12 cellular contexts compared by ENCODE assay signal in the genomic region with DNA sequence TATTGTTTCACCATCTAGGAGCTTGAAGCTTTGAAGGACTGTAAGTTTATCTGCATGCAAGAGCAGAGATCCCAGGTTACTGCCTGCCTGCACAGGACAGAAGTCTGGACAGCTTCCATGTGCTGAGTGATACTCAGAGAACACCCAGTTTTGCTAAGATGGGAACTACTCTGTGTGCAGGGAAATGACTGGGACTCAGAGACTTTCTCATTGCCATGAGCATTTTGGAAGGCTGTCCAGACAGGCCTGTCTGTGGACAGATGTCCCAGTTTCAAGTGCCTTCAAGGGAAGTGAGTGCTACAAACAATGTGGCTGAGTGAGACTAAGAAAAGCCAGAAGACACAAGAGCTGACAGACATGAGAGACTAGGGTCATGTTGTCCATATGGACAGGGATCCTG. TPM values are rescaled to one million over a fixed set of nuclear protein-coding genes. Genes with fewer than 3 reads are reported as not detected.
DNase-seq lines count a peak whose midpoint lies in the region; ATAC-seq, FAIRE-seq and TF ChIP-seq lines count a peak whose summit lies in the region.
"Had no signal": no experiment of that assay in that cellular context is flagged by ENCODE, and none has a peak within 500 bp of the region (broad histone marks: within the 10 kb centered on the region; RNA-seq: fewer than 3 reads in every experiment).

No MANE protein-coding gene starts in this region.

- H3K4me2 ChIP-seq in K562 (ENCODE audit: insufficient read depth, low read length) = no peak overlapping the region

- CTCF ChIA-PET in K562 (lab: Yijun Ruan, JAX; ENCODE audit: low intra/inter-chr PET ratio) = no interaction called here

- H3K4me1 ChIP-seq in K562 (replicated peaks in 1 of 2; ENCODE audit: control insufficient read depth in 2 of 2, insufficient read depth in 2 of 2, low read length in 2 of 2) (peaks cover 0 to 10% of the 10 kb centered on the region in 2 experiments; a peak in 2 of 5 replicates), cardiac muscle cell (ENCODE audit: low read depth) (no peaks in the 10 kb centered on the region), suprapubic skin (peaks cover 9% of the 10 kb centered on the region)

- POLR2A ChIA-PET in K562 (lab: Yijun Ruan, JAX) = interaction anchor here (0.5 to 2.3 kb wide), 4 partner anchors 20 to 94 kb away, joined by 3 to 6 read pairs (median 4); partner anchors contain the start of gene ZNF131

- H3K36me3 ChIP-seq in K562 (ENCODE audit: control insufficient read depth, insufficient read depth, low read length) = 0 out of 3 replicates have a peak, but pooled peaks cover 2% of the 10 kb centered on the region
- no peaks in the 10 kb centered on the region for H3K36me3 ChIP-seq in cardiac muscle cell
- H3K36me3 ChIP-seq in suprapubic skin = no peaks in the 10 kb centered on the region
- H3K36me3 ChIP-seq in H7 (replicated peaks; ENCODE audit: control insufficient read depth, insufficient read depth, low read length) = no peaks in the 10 kb centered on the region

- BruUV-seq in K562 (replicated peaks; lab: Mats Ljungman, UMichigan) = no TSS peak

- H3K9me3 ChIP-seq in K562 (replicated peaks; ENCODE audit: control insufficient read depth, insufficient read depth, low read depth, low read length) (peaks cover 4% of the 10 kb centered on the region; the same call in 1 of the 2 replicates), cardiac muscle cell (ENCODE audit: low read depth) (no peaks in the 10 kb centered on the region), suprapubic skin (no peaks in the 10 kb centered on the region)

- TF ChIP-seq EP300 in K562 (IDR thresholded peaks at IDR 0.05; ENCODE audit: low read length) (no peak), suprapubic skin (IDR thresholded peaks at IDR 0.05) (no peak)

- H4K20me1 ChIP-seq in K562 (replicated peaks; ENCODE audit: control insufficient read depth, insufficient read depth, low read length) = no peaks in the 10 kb centered on the region

- H3K79me2 ChIP-seq in K562 (ENCODE audit: control insufficient read depth, insufficient read depth, low read length) = no peaks in the 10 kb centered on the region

- TF ChIP-seq CTCF in K562 (IDR thresholded peaks at IDR 0.05 in 2 of 3, conservative IDR thresholded peaks at IDR 0.05 in 1 of 3; ENCODE audit: insufficient read depth in 2 of 3, low read depth in 1 of 3, low read length in 3 of 3) (no peak), cardiac muscle cell (IDR thresholded peaks at IDR 0.05; ENCODE audit: low read depth, low read length) (no peak), suprapubic skin (IDR thresholded peaks at IDR 0.05) (no peak)

- H3K4me3 ChIP-seq in K562 (no peak overlapping the region), cardiac muscle cell (no peak overlapping the region), suprapubic skin (no peak overlapping the region), H7 (ENCODE audit: insufficient read depth, low read depth, low read length) (no peak overlapping the region)

- no peak overlapping the region for H3K27ac ChIP-seq in K562 (ENCODE audit: extremely low read depth, low read depth, low read length)
- H3K27ac ChIP-seq in cardiac muscle cell = peak overlapping the region; percentile 4
- no peak overlapping the region for H3K27ac ChIP-seq in suprapubic skin

- peak overlapping the region in 1 of 2 experiments; percentile 0; a peak in 1 of 4 replicates for H3K9ac ChIP-seq in K562 (ENCODE audit: insufficient read depth in 1 of 2, low read depth in 2 of 2, low read length in 2 of 2)

- in situ Hi-C loops in K562 (cut with MboI) = no loop called here

- ATAC-seq in Right ventricle myocardium inferior (peak; percentile 80), K562 (no peak)

- no peaks in the 10 kb centered on the region for H3K27me3 ChIP-seq in K562 (ENCODE audit: control insufficient read depth in 2 of 2, insufficient read depth in 2 of 2, low read length in 2 of 2)
- H3K27me3 ChIP-seq in cardiac muscle cell = no peaks in the 10 kb centered on the region
- H3K27me3 ChIP-seq in suprapubic skin = no peaks in the 10 kb centered on the region
- no peaks in the 10 kb centered on the region for H3K27me3 ChIP-seq in H7 (ENCODE audit: control insufficient read depth, insufficient read depth, low read length)

- no peak for TF ChIP-seq RAD21 in K562 (CRISPR knock-in tag; conservative IDR thresholded peaks at IDR 0.05 in 1 of 2, IDR thresholded peaks at IDR 0.05 in 1 of 2)

- TF ChIP-seq POLR2A in K562 (conservative IDR thresholded peaks at IDR 0.05) (no peak), suprapubic skin (IDR thresholded peaks at IDR 0.05) (no peak)

- H2AFZ ChIP-seq in K562 (ENCODE audit: low read depth, low read length) = peak overlapping the region; percentile 33; the same call in 1 of the 2 replicates

- no peaks in the 10 kb centered on the region for H3K9me1 ChIP-seq in K562 (ENCODE audit: control insufficient read depth, insufficient read depth, low read length)

- intact Hi-C loops in Right ventricle myocardium inferior (cut with DNase I) (no loop called here), cardiac septum (cut with DNase I) (no loop called here), K562 (cut with micrococcal nuclease) (no loop called here)

- no peak for DNase-seq in Right ventricle myocardium inferior (ENCODE audit: missing footprints)
- DNase-seq in cardiac septum (ENCODE audit: low spot score) = no peak
- no peak for DNase-seq in K562 (ENCODE audit: extremely low read depth in 1 of 4, low spot score in 3 of 4)
- DNase-seq in cardiac muscle cell (ENCODE audit: low read depth in 1 of 2, low spot score in 1 of 2) = peak in 1 of 2 donors; percentile 15
- DNase-seq in suprapubic skin (ENCODE audit: low spot score in 2 of 2) = no peak
- no peak for DNase-seq in H7
- DNase-seq in HPDE6-E6E7 (ENCODE audit: extremely low spot score) = no peak
- DNase-seq: C1 segment of cervical spinal cord; Calu3; CD4-positive, alpha-beta T cell; DMS 273 treated with DMSO at 0.1 percent for 48 hours had no signal

- FAIRE-seq in K562 (lab: Jason Lieb, UNC) = no peak
- FAIRE-seq: A204.1 had no signal

TF ChIP-seq in K562, 482 proteins besides CTCF, POLR2A, EP300 and RAD21 (continues in another document):
- no peak for TF ChIP-seq TAF15 (IDR thresholded peaks at IDR 0.05; ENCODE audit: low read depth, low read length)
- no peak for TF ChIP-seq DMBX1 (CRISPR knock-in tag; IDR thresholded peaks at IDR 0.05; ENCODE audit: borderline replicate concordance)
- no peak for TF ChIP-seq NCOR1 (IDR thresholded peaks at IDR 0.05)
- no peak for TF ChIP-seq SIX5 (IDR thresholded peaks at IDR 0.05; ENCODE audit: borderline replicate concordance in 1 of 2, insufficient read depth in 1 of 2, low read depth in 1 of 2, low read length in 2 of 2)
- TF ChIP-seq ZHX1 (conservative IDR thresholded peaks at IDR 0.05; ENCODE audit: low read length) = no peak

RNA-seq across cellular contexts. Expression of gene ZNF131, which starts 19.2 kb away (rescaled TPM):
- total RNA-seq in Right ventricle myocardium inferior = 14.6 TPM
- 16.3 TPM for total RNA-seq in cardiac septum
- total RNA-seq in K562 (2011; cell fraction: chromatin; rRNA removed; ENCODE audit: low replicate concordance) = 95.8 and 263 TPM in 2 replicates
- 66.7 and 82.6 TPM in 2 replicates for total RNA-seq in K562 (2011; cell fraction: nucleolus; rRNA removed)
- 118 and 141 TPM in 2 replicates for total RNA-seq in K562 (2011; cell fraction: nucleoplasm; rRNA removed)
- 40.8 and 51.1 TPM in 2 replicates for total RNA-seq in K562 (2014; rRNA removed)
- 81.9 and 86.7 TPM in 2 replicates for total RNA-seq in K562 (2014; rRNA removed; fragmentation: Illumina TruSeq; extraction: Trizol)
- total RNA-seq in K562 (2015; rRNA removed; fragmentation: Illumina TruSeq; extraction: Trizol) = 81.7 and 87.0 TPM in 2 replicates
- total RNA-seq in K562 (2021) = 46.6 and 48.1 TPM in 2 replicates
- polyA plus RNA-seq in K562 (2011; rRNA removed) = 63.3 and 73.0 TPM in 2 replicates
- 15.7 and 23.6 TPM in 2 replicates for polyA plus RNA-seq in K562 (2011; cell fraction: cytosol; rRNA removed)
- polyA plus RNA-seq in K562 (2011; cell fraction: nucleus; rRNA removed) = 53.2 and 74.4 TPM in 2 replicates
- polyA plus RNA-seq in K562 (2012) = 35.1 and 36.8 TPM in 2 replicates
- polyA plus RNA-seq in K562 (2014; fragmentation: Illumina TruSeq; extraction: Trizol) = 55.8 and 71.9 TPM in 2 replicates
- 10 to 100 TPM; 28.5 to 31.7 TPM for polyA plus RNA-seq in K562 (2014; fragmentation: Nextera tagmentation; extraction: Ambion mirVana)
- 51.6 and 55.4 TPM in 2 replicates for polyA plus RNA-seq in K562 (2014; rRNA removed)
- polyA minus RNA-seq in K562 (2011; rRNA and poly(A)+ RNA removed) = 108 and 125 TPM in 2 replicates
- polyA minus RNA-seq in K562 (2011; cell fraction: cytosol; rRNA and poly(A)+ RNA removed) = 21.7 and 31.6 TPM in 2 replicates
- polyA minus RNA-seq in K562 (2011; cell fraction: nucleus; rRNA and poly(A)+ RNA removed) = 52.1 and 77.9 TPM in 2 replicates
- 23.7 and 42.2 TPM in 2 replicates for total RNA-seq in cardiac muscle cell
- polyA plus RNA-seq in cardiac muscle cell = 32.2 and 38.5 TPM in 2 replicates
- 10 to 100 TPM; 35.4 to 74.2 (median 55.9) TPM for total RNA-seq in suprapubic skin
- 34.3 and 34.6 TPM in 2 replicates for total RNA-seq in H7 (2014; rRNA removed; shearing (Covaris generic))
